In genomic region chr2:179596018-179596417, GRCh38 we compare ENCODE assay signal across 16 cellular contexts.
DNase-seq lines count a peak whose midpoint lies in the region; ATAC-seq and TF ChIP-seq lines count a peak whose summit lies in the region.
"Had no signal": no experiment of that assay in that cellular context is flagged by ENCODE, and none has a peak within 500 bp of the region (broad histone marks: within the 10 kb centered on the region; RNA-seq: fewer than 3 reads in every experiment).

No MANE protein-coding gene starts in this region.

- no peak overlapping the region for H3K9ac ChIP-seq in MM.1S (ENCODE audit: low read length)

- H3K79me2 ChIP-seq in MM.1S (ENCODE audit: low read length): no peaks in the 10 kb centered on the region

- H3K4me2 ChIP-seq in MM.1S (ENCODE audit: low read depth, low read length): peak overlapping the region; percentile 8

- no peaks in the 10 kb centered on the region for H3K36me3 ChIP-seq in MM.1S (replicated peaks; ENCODE audit: insufficient read depth, low read length)
- H3K36me3 ChIP-seq in mesodermal cell (ENCODE audit: control insufficient read depth, insufficient read depth, low read length): no peaks in the 10 kb centered on the region
- H3K36me3 ChIP-seq: colonic mucosa had no signal

- H3K9me3 ChIP-seq in MM.1S (replicated peaks; ENCODE audit: insufficient read depth, low read length) (no peaks in the 10 kb centered on the region), mesodermal cell (ENCODE audit: control insufficient read depth, low read length) (no peaks in the 10 kb centered on the region)
- H3K9me3 ChIP-seq: colonic mucosa had no signal

- H3F3A ChIP-seq in MM.1S (ENCODE audit: insufficient read depth, low read length): peaks cover 8% of the 10 kb centered on the region; the same call in 1 of the 2 replicates

- no peak overlapping the region for H3K4me3 Mint-ChIP-seq in activated naive CD4-positive, alpha-beta T cell treated with anti-CD3 and anti-CD28 coated beads for 36 hours
- H3K4me3 Mint-ChIP-seq: activated naive CD8-positive, alpha-beta T cell treated with anti-CD3 and anti-CD28 coated beads for 36 hours; B cell had no signal

- no peak overlapping the region for H3K4me3 ChIP-seq in MM.1S (ENCODE audit: low read length)
- H3K4me3 ChIP-seq in epithelial cell of esophagus (ENCODE audit: low read length): no peak overlapping the region
- H3K4me3 ChIP-seq in mesodermal cell (ENCODE audit: extremely low read depth, insufficient read depth, low read length, poor library complexity, severe bottlenecking): no peak overlapping the region
- H3K4me3 ChIP-seq: colonic mucosa had no signal

- no peak for ATAC-seq in GM21576 (IDR thresholded peaks at IDR 0.05; ENCODE audit: unreplicated experiment)
- ATAC-seq in activated CD4-positive, CD25-positive, alpha-beta regulatory T cell treated with anti-CD3 and anti-CD28 coated beads, Interleukin-2, amount 50 U/mL, for 24 hours: no peak

- H3K27ac ChIP-seq in MM.1S (ENCODE audit: low read length) (peak overlapping the region; percentile 40; the same call in 1 of the 2 replicates), mesodermal cell (ENCODE audit: low read depth, low read length, severe bottlenecking) (peak overlapping the region; percentile 18)
- H3K27ac ChIP-seq: colonic mucosa had no signal

- H3K27ac Mint-ChIP-seq in activated naive CD4-positive, alpha-beta T cell treated with anti-CD3 and anti-CD28 coated beads for 36 hours: no peak overlapping the region
- H3K27ac Mint-ChIP-seq: activated naive CD8-positive, alpha-beta T cell treated with anti-CD3 and anti-CD28 coated beads for 36 hours; B cell had no signal

- CTCF ChIA-PET in activated naive CD4-positive, alpha-beta T cell treated with anti-CD3 and anti-CD28 coated beads for 36 hours (lab: Charles Lee): no interaction called here

- no peaks in the 10 kb centered on the region for H3K36me3 Mint-ChIP-seq in activated naive CD4-positive, alpha-beta T cell treated with anti-CD3 and anti-CD28 coated beads for 36 hours (ENCODE audit: low read depth)
- H3K36me3 Mint-ChIP-seq: activated naive CD8-positive, alpha-beta T cell treated with anti-CD3 and anti-CD28 coated beads for 36 hours had no signal

- peak overlapping the region; percentile 13 for H2AFZ ChIP-seq in MM.1S (ENCODE audit: low read length)

- H4K20me1 ChIP-seq in MM.1S (ENCODE audit: insufficient read depth, low read length): no peaks in the 10 kb centered on the region

- TF ChIP-seq CTCF in MM.1S (IDR thresholded peaks at IDR 0.05; ENCODE audit: low read length) (no peak), epithelial cell of esophagus (IDR thresholded peaks at IDR 0.05; ENCODE audit: insufficient read depth, low read depth, low read length, missing control alignments) (no peak)

- DNase-seq in AG20443 (ENCODE audit: low spot score) (peak; percentile 15), MM.1S (peak; percentile 17), epithelial cell of esophagus (ENCODE audit: low read depth) (peak; percentile 84), AML-193 (lab: John Stamatoyannopoulos, UW) (no peak)
- DNase-seq in activated naive CD4-positive, alpha-beta T cell treated with anti-CD3 and anti-CD28 coated beads for 36 hours: no peak
- DNase-seq: activated naive CD8-positive, alpha-beta T cell treated with anti-CD3 and anti-CD28 coated beads for 36 hours; colonic mucosa; NCI-H1105; NCI-H345; posterior cingulate gyrus; stimulated activated CD4-positive, alpha-beta T cell treated with anti-CD3 and anti-CD28 coated beads, Interleukin-15, amount 100 ng/mL, for 24 hours; T-helper 1 cell had no signal

- H3K9me3 Mint-ChIP-seq in activated naive CD4-positive, alpha-beta T cell treated with anti-CD3 and anti-CD28 coated beads for 36 hours: no peaks in the 10 kb centered on the region
- H3K9me3 Mint-ChIP-seq: activated naive CD8-positive, alpha-beta T cell treated with anti-CD3 and anti-CD28 coated beads for 36 hours had no signal

- H3K9me2 ChIP-seq in MM.1S (replicated peaks; ENCODE audit: insufficient read depth, low read length): no peaks in the 10 kb centered on the region

- H3K4me1 Mint-ChIP-seq in activated naive CD4-positive, alpha-beta T cell treated with anti-CD3 and anti-CD28 coated beads for 36 hours (ENCODE audit: low read depth): no peaks in the 10 kb centered on the region
- H3K4me1 Mint-ChIP-seq: activated naive CD8-positive, alpha-beta T cell treated with anti-CD3 and anti-CD28 coated beads for 36 hours; B cell had no signal

- H3K4me1 ChIP-seq in MM.1S (ENCODE audit: low read length): peaks cover 15% of the 10 kb centered on the region
- no peaks in the 10 kb centered on the region for H3K4me1 ChIP-seq in mesodermal cell (ENCODE audit: control insufficient read depth, insufficient read depth, low read length, poor library complexity, severe bottlenecking)
- H3K4me1 ChIP-seq: colonic mucosa had no signal

- intact Hi-C loops in activated naive CD4-positive, alpha-beta T cell treated with anti-CD3 and anti-CD28 coated beads for 36 hours (cut with micrococcal nuclease): no loop called here

- WGBS in mesodermal cell (ENCODE audit: insufficient coverage in 2 of 2), 2 experiments: no CpG with 5 or more reads among the region's 1 CpG

- no peaks in the 10 kb centered on the region for H3K27me3 ChIP-seq in MM.1S (replicated peaks; ENCODE audit: insufficient read depth, low read length)
- H3K27me3 ChIP-seq: colonic mucosa had no signal

- peaks cover 4% of the 10 kb centered on the region for H3K27me3 Mint-ChIP-seq in activated naive CD4-positive, alpha-beta T cell treated with anti-CD3 and anti-CD28 coated beads for 36 hours (ENCODE audit: low read depth)

Comparison
In these comparisons a context has a peak if more than half of its experiments do, and no peak if none do; other contexts are left out.
1. DNase-seq: peak in AG20443 (single experiment), MM.1S (single experiment) and epithelial cell of esophagus (single experiment); none in activated naive CD4-positive, alpha-beta T cell treated with anti-CD3 and anti-CD28 coated beads for 36 hours (single experiment) and AML-193 (0 of 2).